8 cellular contexts compared by ENCODE assay signal in genomic region chr11:96168623-96169022, GRCh38.
DNase-seq lines count a peak whose midpoint lies in the region; ATAC-seq, FAIRE-seq and TF ChIP-seq lines count a peak whose summit lies in the region.

No MANE protein-coding gene starts in this region.

- no peaks in the 10 kb centered on the region for H4K20me1 ChIP-seq in K562 (replicated peaks; ENCODE audit: control insufficient read depth, insufficient read depth, low read length)

- POLR2A ChIA-PET in K562 (lab: Yijun Ruan, JAX), result no interaction called here

- no peak overlapping the region for H3K4me2 ChIP-seq in K562 (ENCODE audit: insufficient read depth, low read length)

- no peak overlapping the region for H2AFZ ChIP-seq in K562 (ENCODE audit: low read depth, low read length)

- no peak for TF ChIP-seq POLR2A in K562 (conservative IDR thresholded peaks at IDR 0.05)
- no peak for TF ChIP-seq POLR2A in right lobe of liver (IDR thresholded peaks at IDR 0.05)

- TF ChIP-seq CTCF in K562 (IDR thresholded peaks at IDR 0.05 in 2 of 3, conservative IDR thresholded peaks at IDR 0.05 in 1 of 3; ENCODE audit: insufficient read depth in 2 of 3, low read depth in 1 of 3, low read length in 3 of 3) (no peak), right lobe of liver (IDR thresholded peaks at IDR 0.05) (no peak), upper lobe of right lung (IDR thresholded peaks at IDR 0.05) (no peak)

- H3K9ac ChIP-seq in K562 (ENCODE audit: insufficient read depth in 1 of 2, low read depth in 2 of 2, low read length in 2 of 2), result no peak overlapping the region

- in situ Hi-C loops in K562 (cut with MboI), result no loop called here

- no peak for TF ChIP-seq EP300 in K562 (IDR thresholded peaks at IDR 0.05; ENCODE audit: low read length)

- no peaks in the 10 kb centered on the region for H3K4me1 ChIP-seq in K562 (replicated peaks in 1 of 2; ENCODE audit: control insufficient read depth in 2 of 2, insufficient read depth in 2 of 2, low read length in 2 of 2)
- no peaks in the 10 kb centered on the region for H3K4me1 ChIP-seq in right lobe of liver
- peaks cover 25% of the 10 kb centered on the region for H3K4me1 ChIP-seq in upper lobe of right lung

- H3K4me1 Mint-ChIP-seq in activated naive CD4-positive, alpha-beta T cell treated with anti-CD3 and anti-CD28 coated beads for 36 hours (ENCODE audit: low read depth), result peaks cover 85% of the 10 kb centered on the region

- 29% methylated on average over 2 of the region's 2 CpGs for WGBS in K562 (ENCODE audit: insufficient coverage, low coverage, missing lambda C conversion rate)
- WGBS in right lobe of liver (ENCODE audit: insufficient coverage, low coverage, low lambda C conversion rate, missing lambda C conversion rate), result 10% methylated on average over 2 of the region's 2 CpGs

- intact Hi-C loops in activated naive CD4-positive, alpha-beta T cell treated with anti-CD3 and anti-CD28 coated beads for 36 hours (cut with micrococcal nuclease), result no loop called here
- intact Hi-C loops in K562 (cut with micrococcal nuclease) (no loop called here), right lobe of liver (cut with DNase I) (no loop called here), upper lobe of right lung (cut with DNase I) (no loop called here)

- no peaks in the 10 kb centered on the region for H3K79me2 ChIP-seq in K562 (ENCODE audit: control insufficient read depth, insufficient read depth, low read length)

- no peaks in the 10 kb centered on the region for H3K27me3 Mint-ChIP-seq in activated naive CD4-positive, alpha-beta T cell treated with anti-CD3 and anti-CD28 coated beads for 36 hours (ENCODE audit: low read depth)

- no peak overlapping the region for H3K27ac ChIP-seq in K562 (ENCODE audit: extremely low read depth, low read depth, low read length)
- no peak overlapping the region for H3K27ac ChIP-seq in right lobe of liver
- peak overlapping the region; percentile 17 for H3K27ac ChIP-seq in upper lobe of right lung

- H3K36me3 ChIP-seq in K562 (ENCODE audit: control insufficient read depth, insufficient read depth, low read length), result no peaks in the 10 kb centered on the region
- H3K36me3 ChIP-seq in right lobe of liver, result no peaks in the 10 kb centered on the region
- H3K36me3 ChIP-seq in upper lobe of right lung, result no peaks in the 10 kb centered on the region

- no peaks in the 10 kb centered on the region for H3K9me3 Mint-ChIP-seq in activated naive CD4-positive, alpha-beta T cell treated with anti-CD3 and anti-CD28 coated beads for 36 hours

- H3K9me3 ChIP-seq in K562 (replicated peaks; ENCODE audit: control insufficient read depth, insufficient read depth, low read depth, low read length) (no peaks in the 10 kb centered on the region), right lobe of liver (no peaks in the 10 kb centered on the region), upper lobe of right lung (no peaks in the 10 kb centered on the region)

- CTCF ChIA-PET in activated naive CD4-positive, alpha-beta T cell treated with anti-CD3 and anti-CD28 coated beads for 36 hours (lab: Charles Lee), result interaction anchor here (0.6 to 1.4 kb wide), 2 partner anchors 10 to 57 kb away, joined by 3 to 4 read pairs; no protein-coding TSS in a partner anchor
- CTCF ChIA-PET in K562 (lab: Yijun Ruan, JAX; ENCODE audit: low intra/inter-chr PET ratio), result interaction anchor here (0.6 kb wide), 1 partner anchor 20 kb away, joined by 4 read pairs; no protein-coding TSS in a partner anchor

- H3K36me3 Mint-ChIP-seq in activated naive CD4-positive, alpha-beta T cell treated with anti-CD3 and anti-CD28 coated beads for 36 hours (ENCODE audit: low read depth), result peaks cover 19% of the 10 kb centered on the region

- H3K27ac Mint-ChIP-seq in activated naive CD4-positive, alpha-beta T cell treated with anti-CD3 and anti-CD28 coated beads for 36 hours, result no peak overlapping the region

- peak; percentile 7 for DNase-seq in activated naive CD4-positive, alpha-beta T cell treated with Interleukin-2 at 50 U/mL for 16 hours
- no peak for DNase-seq in activated naive CD4-positive, alpha-beta T cell treated with anti-CD3 and anti-CD28 coated beads for 36 hours
- DNase-seq in K562 (ENCODE audit: extremely low read depth in 1 of 4, low spot score in 3 of 4) (no peak), right lobe of liver (no peak), upper lobe of right lung (no peak)
- no peak for DNase-seq in stimulated activated CD4-positive, alpha-beta T cell treated with anti-CD3 and anti-CD28 coated beads, Interleukin-1b, Interleukin-23, amount 100 ng/mL, for 48 hours

- H3K27me3 ChIP-seq in K562 (ENCODE audit: control insufficient read depth in 2 of 2, insufficient read depth in 2 of 2, low read length in 2 of 2) (no peaks in the 10 kb centered on the region), right lobe of liver (no peaks in the 10 kb centered on the region), upper lobe of right lung (no peaks in the 10 kb centered on the region)

- H3K9me1 ChIP-seq in K562 (ENCODE audit: control insufficient read depth, insufficient read depth, low read length), result no peaks in the 10 kb centered on the region

- ATAC-seq in K562 (no peak), right lobe of liver (peak; percentile 61 to 84 (median 67)), upper lobe of right lung (peak; percentile 90), GM21423 (IDR thresholded peaks at IDR 0.05; ENCODE audit: unreplicated experiment) (no peak), GM21576 (IDR thresholded peaks at IDR 0.05; ENCODE audit: unreplicated experiment) (no peak)

- no peak for FAIRE-seq in K562 (lab: Jason Lieb, UNC)

- no TSS peak for BruUV-seq in K562 (replicated peaks; lab: Mats Ljungman, UMichigan)

- TF ChIP-seq RAD21 in K562 (CRISPR knock-in tag; conservative IDR thresholded peaks at IDR 0.05 in 1 of 2, IDR thresholded peaks at IDR 0.05 in 1 of 2), result no peak

- H3K4me3 ChIP-seq in K562 (no peak overlapping the region), right lobe of liver (no peak overlapping the region), upper lobe of right lung (no peak overlapping the region)

- H3K4me3 Mint-ChIP-seq in activated naive CD4-positive, alpha-beta T cell treated with anti-CD3 and anti-CD28 coated beads for 36 hours, result no peak overlapping the region

TF ChIP-seq in K562, 482 proteins besides CTCF, POLR2A, EP300 and RAD21:
- TF ChIP-seq C11orf30 (IDR thresholded peaks at IDR 0.05; ENCODE audit: low read depth), result peak; percentile 39; the same call in 1 of the 2 replicates
- 0 out of 2 replicates have a peak, but pooled peaks have one; percentile 10 for TF ChIP-seq CEBPB (tag; IDR thresholded peaks at IDR 0.05)
- 0 out of 2 replicates have a peak, but pooled peaks have one; percentile 37 for TF ChIP-seq ZNF316 (IDR thresholded peaks at IDR 0.05)
- TF ChIP-seq, protein P1, sequence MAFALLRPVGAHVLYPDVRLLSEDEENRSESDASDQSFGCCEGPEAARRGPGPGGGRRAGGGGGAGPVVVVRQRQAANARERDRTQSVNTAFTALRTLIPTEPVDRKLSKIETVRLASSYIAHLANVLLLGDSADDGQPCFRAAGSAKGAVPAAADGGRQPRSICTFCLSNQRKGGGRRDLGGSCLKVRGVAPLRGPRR (CRISPR knock-in tag; IDR thresholded peaks at IDR 0.05), result no peak
TF ChIP-seq in K562: peak in this region for 3.

Comparison
In these comparisons a context has a peak if more than half of its experiments do, and no peak if none do; other contexts are left out.
1. ATAC-seq: peak in right lobe of liver (4 of 4) and upper lobe of right lung (single experiment); none in K562 (single experiment), GM21423 (single experiment) and GM21576 (single experiment).